In the genomic region with DNA sequence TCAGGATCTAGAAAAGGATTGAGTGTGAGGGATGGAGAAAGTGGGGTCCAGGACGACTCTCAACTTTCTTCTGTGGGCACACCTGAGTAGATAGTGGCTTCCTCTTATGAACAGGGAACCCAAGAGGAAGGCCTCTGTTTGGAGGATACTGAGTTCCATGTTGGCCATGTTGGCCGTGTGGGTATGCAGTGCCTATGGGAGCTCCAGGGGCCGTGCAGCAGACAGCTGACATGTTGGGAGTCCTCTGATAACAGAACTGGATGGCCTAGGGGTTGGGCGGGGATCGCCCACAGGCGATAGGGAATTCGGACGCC, we compare ENCODE assay signal across 9 cellular contexts. TPM values are rescaled to one million over a fixed set of nuclear protein-coding genes. Genes with fewer than 3 reads are reported as not detected.
A peak's percentile ranks its signal among the peaks of the same experiment; 100 is the strongest.
DNase-seq lines count a peak whose midpoint lies in the region; ATAC-seq and TF ChIP-seq lines count a peak whose summit lies in the region.
"Had no signal": no experiment of that assay in that cellular context is flagged by ENCODE, and none has a peak within 500 bp of the region (broad histone marks: within the 10 kb centered on the region; RNA-seq: fewer than 3 reads in every experiment).

No MANE protein-coding gene starts in this region.

- TF ChIP-seq EP300 in upper lobe of left lung (IDR thresholded peaks at IDR 0.05) = no peak

- no peak for DNase-seq in DND-41
- no peak for DNase-seq in adrenal gland
- peak in 1 of 2 donors; percentile 87 for DNase-seq in lower leg skin (ENCODE audit: low spot score in 2 of 2)
- peak in 1 of 2 donors; percentile 27 for DNase-seq in upper lobe of left lung
- no peak for DNase-seq in dermis blood vessel endothelial cell
- no peak for DNase-seq in COLO829 (ENCODE audit: low spot score)

- peaks cover 31% of the 10 kb centered on the region for H4K20me1 ChIP-seq in DND-41 (ENCODE audit: insufficient read depth, low read length)

- peak overlapping the region; percentile 72 for H3K4me2 ChIP-seq in DND-41 (ENCODE audit: insufficient read depth, low read length)

- H3K9me3 ChIP-seq in DND-41 (ENCODE audit: insufficient read depth, low read length, severe bottlenecking) (no peaks in the 10 kb centered on the region), adrenal gland (replicated peaks in 1 of 3) (no peaks in the 10 kb centered on the region), upper lobe of left lung (no peaks in the 10 kb centered on the region)

- H3K36me3 ChIP-seq in DND-41 (ENCODE audit: insufficient read depth, low read length) = peaks cover 40% of the 10 kb centered on the region
- H3K36me3 ChIP-seq in adrenal gland (replicated peaks in 1 of 2) = peaks cover 0 to 31% of the 10 kb centered on the region in 2 donors
- peaks cover 8 to 35% (median 20%) of the 10 kb centered on the region in 4 donors for H3K36me3 ChIP-seq in upper lobe of left lung

- no peak for TF ChIP-seq POLR2A in adrenal gland (IDR thresholded peaks at IDR 0.05)
- no peak for TF ChIP-seq POLR2A in lower leg skin (IDR thresholded peaks at IDR 0.05)
- no peak for TF ChIP-seq POLR2A in upper lobe of left lung (IDR thresholded peaks at IDR 0.05)

- H3K27ac ChIP-seq in DND-41 (ENCODE audit: low read length) (peak overlapping the region; percentile 93), adrenal gland (peak overlapping the region; percentile 39 to 96 (median 95)), upper lobe of left lung (peak overlapping the region; percentile 96 to 98 (median 96))

- H2AFZ ChIP-seq in DND-41 (ENCODE audit: low read depth, low read length) = peak overlapping the region; percentile 92

- intact Hi-C loops in adrenal gland (cut with DNase I) (no loop called here), lower leg skin (cut with DNase I; ENCODE audit: low total_unique reads) (no loop called here)

- no peaks in the 10 kb centered on the region for H3K27me3 ChIP-seq in DND-41 (ENCODE audit: insufficient read depth, low read length, poor library complexity)
- H3K27me3 ChIP-seq in adrenal gland = no peaks in the 10 kb centered on the region
- H3K27me3 ChIP-seq in upper lobe of left lung = no peaks in the 10 kb centered on the region

- H3K4me3 ChIP-seq in DND-41 (ENCODE audit: low read depth in 1 of 2, low read length in 2 of 2) (peak overlapping the region; percentile 47 to 71; a peak in 3 of 4 replicates), adrenal gland (peak overlapping the region; percentile 3 to 86 (median 32)), lower leg skin (ENCODE audit: low read depth, poor library complexity, severe bottlenecking) (peak overlapping the region; percentile 76), upper lobe of left lung (peak overlapping the region; percentile 39 to 97 (median 90))

- 14 to 29% (median 17%) methylated on average over 5 to 8 of the region's 8 CpGs for WGBS in adrenal gland, 4 donors
- 19 to 24% methylated on average over 8 of the region's 8 CpGs for WGBS in lower leg skin, 2 donors
- 19 to 42% methylated on average over 3 to 7 of the region's 8 CpGs for WGBS in upper lobe of left lung, 2 donors

- H3K4me1 ChIP-seq in DND-41 (ENCODE audit: insufficient read depth, low read length) (peaks cover 39% of the 10 kb centered on the region), adrenal gland (replicated peaks in 1 of 2) (peaks cover 7 to 33% of the 10 kb centered on the region in 2 donors), upper lobe of left lung (peaks cover 20 to 27% (median 23%) of the 10 kb centered on the region in 4 donors)

- ATAC-seq in DND-41 (ENCODE audit: insufficient read depth, low read depth) (peak; percentile 53), HG02885 (IDR thresholded peaks at IDR 0.05; ENCODE audit: poor library complexity, unreplicated experiment) (peak; percentile 9), upper lobe of left lung (ENCODE audit: low FRiP score in 2 of 2) (peak; percentile 29 to 54), HG03442 (IDR thresholded peaks at IDR 0.05; ENCODE audit: unreplicated experiment) (no peak)

- peak overlapping the region; percentile 89 for H3K9ac ChIP-seq in DND-41 (ENCODE audit: low read depth, low read length)

- no peak for TF ChIP-seq CTCF in DND-41 (IDR thresholded peaks at IDR 0.05; ENCODE audit: borderline replicate concordance, extremely low read depth, low read length, poor library complexity, severe bottlenecking)
- TF ChIP-seq CTCF in adrenal gland (IDR thresholded peaks at IDR 0.05) = no peak
- no peak for TF ChIP-seq CTCF in lower leg skin (IDR thresholded peaks at IDR 0.05)
- no peak for TF ChIP-seq CTCF in upper lobe of left lung (IDR thresholded peaks at IDR 0.05)

- peaks cover 40% of the 10 kb centered on the region for H3K79me2 ChIP-seq in DND-41 (ENCODE audit: insufficient read depth, low read length)

RNA-seq across cellular contexts. Expression of a gene that starts 43.0 kb away (rescaled TPM):
- total RNA-seq in adrenal gland (10 to 100 TPM in 6 of 8 donors, 1 to 10 TPM in 2; 7.2 to 47.4 (median 13.5) TPM), lower leg skin (10 to 100 TPM in 2 of 4 donors, 1 to 10 TPM in 2; 5.2 to 23.4 (median 9.9) TPM), upper lobe of left lung (10 to 100 TPM; 10.7 to 46.1 (median 19.7) TPM), dermis blood vessel endothelial cell (4.4 and 5.9 TPM in 2 replicates)
- 10 to 100 TPM; 10.5 to 13.5 (median 12.1) TPM for polyA plus RNA-seq in adrenal gland

RNA-seq across cellular contexts. Expression of a gene that starts 43.2 kb away (rescaled TPM):
- total RNA-seq in adrenal gland (10 to 100 TPM in 1 of 8 donors, 1 to 10 TPM in 5, under 1 TPM in 2; 0.18 to 12.4 (median 3.7) TPM), lower leg skin (1 to 10 TPM in 1 of 4 donors, not detected in 3; 2.7 TPM), upper lobe of left lung (10 to 100 TPM in 4 of 6 donors, 1 to 10 TPM in 2; 4.6 to 29.3 (median 13.0) TPM), dermis blood vessel endothelial cell (not detected in 2 replicates)
- 10 to 100 TPM in 2 of 3 donors, 1 to 10 TPM in 1; 1.8 to 76.0 (median 47.7) TPM for polyA plus RNA-seq in adrenal gland
- total RNA-seq: LHCN-M2 had no signal

Comparison
In these comparisons a context has a peak if more than half of its experiments do, and no peak if none do; other contexts are left out.
1. H3K4me3 ChIP-seq: peak in every context shown above with its lines; median percentile 90 in upper lobe of left lung; 76 in lower leg skin; 59 in DND-41; 32 in adrenal gland.